16 cellular contexts compared by ENCODE assay signal in genomic region chr15:91508633-91509032, GRCh38.
"Had no signal": no experiment of that assay in that cellular context is flagged by ENCODE, and none has a peak within 500 bp of the region (broad histone marks: within the 10 kb centered on the region; RNA-seq: fewer than 3 reads in every experiment).

No MANE protein-coding gene starts in this region.

- H3K4me3 Mint-ChIP-seq: activated T-cell treated with anti-CD3 and anti-CD28 coated beads, Interleukin-2, amount 50 U/mL, for 24 hours; neural progenitor cell; stimulated activated naive CD8-positive, alpha-beta T cell treated with anti-CD3 and anti-CD28 coated beads, Interleukin-15, Interleukin-2, amounts not matched to agents 100 ng/mL and 50 ng/mL, for 24 hours had no signal

- FAIRE-seq: pancreas had no signal

- H3K9me3 Mint-ChIP-seq: activated naive CD4-positive, alpha-beta T cell treated with anti-CD3 and anti-CD28 coated beads, Interleukin-2, amount 50 U/mL, for 72 hours; activated T-cell treated with anti-CD3 and anti-CD28 coated beads, Interleukin-2, amount 50 U/mL, for 24 hours; stimulated activated naive CD8-positive, alpha-beta T cell treated with anti-CD3 and anti-CD28 coated beads, Interleukin-15, Interleukin-2, amounts not matched to agents 100 ng/mL and 50 ng/mL, for 24 hours had no signal

- H3K9me3 ChIP-seq: gastroesophageal sphincter, pancreas, upper lobe of left lung had no signal

- H3K4me3 ChIP-seq: gastroesophageal sphincter, neural progenitor cell, pancreas, upper lobe of left lung had no signal

- H3K4me1 ChIP-seq: gastroesophageal sphincter, pancreas, upper lobe of left lung had no signal

- H3K27me3 ChIP-seq: gastroesophageal sphincter, neural progenitor cell, pancreas, upper lobe of left lung had no signal

- H3K36me3 ChIP-seq: gastroesophageal sphincter, neural progenitor cell, pancreas, upper lobe of left lung had no signal

- H3K27ac ChIP-seq: gastroesophageal sphincter, neural progenitor cell, pancreas, upper lobe of left lung had no signal

- H3K4me2 ChIP-seq: neural progenitor cell had no signal

- H3K36me3 Mint-ChIP-seq: activated naive CD4-positive, alpha-beta T cell treated with anti-CD3 and anti-CD28 coated beads, Interleukin-2, amount 50 U/mL, for 72 hours; neural progenitor cell had no signal

- DNase-seq: activated CD4-positive, alpha-beta T cell treated with anti-CD3 and anti-CD28 coated beads, Interleukin-2, amount 50 U/mL, for 4 hours; activated CD4-positive, CD25-positive, alpha-beta regulatory T cell treated with anti-CD3 and anti-CD28 coated beads, Interleukin-2, amount 50 U/mL, for 72 hours; activated effector memory CD4-positive, alpha-beta T cell treated with Interleukin-2 at 50 U/mL for 16 hours; activated T-cell treated with anti-CD3 and anti-CD28 coated beads, Interleukin-2, amount 50 U/mL, for 24 hours; amygdala; dermis blood vessel endothelial cell; hippocampal formation; midbrain; pancreas; stimulated activated CD4-positive, alpha-beta T cell treated with anti-CD3 and anti-CD28 coated beads, Interleukin-15, amount 100 ng/mL, for 24 hours; stimulated activated CD4-positive, alpha-beta T cell treated with anti-CD3 and anti-CD28 coated beads, Interleukin-4, amount 100 ng/mL, for 24 hours; upper lobe of left lung had no signal

- H3K27me3 Mint-ChIP-seq: activated T-cell treated with anti-CD3 and anti-CD28 coated beads, Interleukin-2, amount 50 U/mL, for 24 hours; stimulated activated naive CD8-positive, alpha-beta T cell treated with anti-CD3 and anti-CD28 coated beads, Interleukin-15, Interleukin-2, amounts not matched to agents 100 ng/mL and 50 ng/mL, for 24 hours had no signal

- H3K27ac Mint-ChIP-seq: activated naive CD4-positive, alpha-beta T cell treated with anti-CD3 and anti-CD28 coated beads, Interleukin-2, amount 50 U/mL, for 72 hours; activated T-cell treated with anti-CD3 and anti-CD28 coated beads, Interleukin-2, amount 50 U/mL, for 24 hours; neural progenitor cell; stimulated activated naive CD8-positive, alpha-beta T cell treated with anti-CD3 and anti-CD28 coated beads, Interleukin-15, Interleukin-2, amounts not matched to agents 100 ng/mL and 50 ng/mL, for 24 hours had no signal

- H2AFZ ChIP-seq: neural progenitor cell had no signal
